6 cellular contexts compared by ENCODE assay signal in the genomic region with DNA sequence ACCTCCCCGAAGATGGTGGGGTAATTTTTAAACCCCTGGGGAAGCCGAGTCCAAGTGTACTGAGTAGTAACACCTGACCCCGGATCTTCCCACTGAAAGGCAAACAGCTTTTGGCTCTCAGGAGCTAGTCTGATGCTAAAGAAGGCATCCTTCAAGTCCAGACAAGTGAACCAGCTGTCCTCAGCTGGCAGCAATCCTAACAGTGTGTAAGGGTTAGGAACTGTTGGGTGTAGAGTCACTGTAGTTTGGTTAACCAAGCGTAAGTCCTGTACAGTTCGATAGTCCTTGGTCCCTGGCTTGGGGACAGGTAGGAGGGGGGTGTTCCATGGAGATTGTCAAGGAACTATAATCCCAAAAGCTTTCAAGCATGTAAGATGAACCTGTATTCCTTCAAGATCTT.
DNase-seq lines count a peak whose midpoint lies in the region; ATAC-seq, FAIRE-seq and TF ChIP-seq lines count a peak whose summit lies in the region.
"Not testable (repeated sequence)": the region's sequence is repeated elsewhere in the genome, so short reads cannot be mapped to it uniquely, and the experiment has no call there.

No MANE protein-coding gene starts in this region.

- ATAC-seq in foreskin keratinocyte = peak; percentile 37

- not testable (repeated sequence) for H3K36me3 ChIP-seq in bronchial epithelial cell (ENCODE audit: control insufficient read depth, insufficient read depth, low read length)

- not testable (repeated sequence) for H3K27ac ChIP-seq in epithelial cell of prostate, foreskin keratinocyte

- peak; percentile 16 for DNase-seq in NCI-H2171 treated with DMSO at 0.1 percent for 48 hours (lab: John Stamatoyannopoulos, UW)
- DNase-seq in bronchial epithelial cell (ENCODE audit: low read depth) = peak; percentile 68
- DNase-seq in epithelial cell of prostate (ENCODE audit: low read depth, low spot score) = peak; percentile 16
- peak in 1 of 2 donors; percentile 56 for DNase-seq in foreskin keratinocyte
- peak; percentile 6 for DNase-seq in myocyte (ENCODE audit: low read depth)
- not testable (repeated sequence) for DNase-seq in urothelium cell line (ENCODE audit: low spot score)

- H3K4me3 ChIP-seq in bronchial epithelial cell (ENCODE audit: low read depth, low read length) = not testable (repeated sequence)

- not testable (repeated sequence) for TF ChIP-seq CTCF in bronchial epithelial cell (IDR thresholded peaks at IDR 0.05; ENCODE audit: insufficient read depth, low read length, severe bottlenecking); foreskin keratinocyte (conservative IDR thresholded peaks at IDR 0.05)

- H3K4me1 ChIP-seq in foreskin keratinocyte = not testable (repeated sequence)

- not testable (repeated sequence) for H3K27me3 ChIP-seq in bronchial epithelial cell (ENCODE audit: control insufficient read depth, insufficient read depth, low read length); foreskin keratinocyte

- FAIRE-seq in bronchial epithelial cell (lab: Jason Lieb, UNC) (peak; percentile 99), urothelium cell line (lab: Jason Lieb, UNC) (peak; percentile 42)
